Comparison of ENCODE assay signal across 24 cellular contexts in the genomic region with DNA sequence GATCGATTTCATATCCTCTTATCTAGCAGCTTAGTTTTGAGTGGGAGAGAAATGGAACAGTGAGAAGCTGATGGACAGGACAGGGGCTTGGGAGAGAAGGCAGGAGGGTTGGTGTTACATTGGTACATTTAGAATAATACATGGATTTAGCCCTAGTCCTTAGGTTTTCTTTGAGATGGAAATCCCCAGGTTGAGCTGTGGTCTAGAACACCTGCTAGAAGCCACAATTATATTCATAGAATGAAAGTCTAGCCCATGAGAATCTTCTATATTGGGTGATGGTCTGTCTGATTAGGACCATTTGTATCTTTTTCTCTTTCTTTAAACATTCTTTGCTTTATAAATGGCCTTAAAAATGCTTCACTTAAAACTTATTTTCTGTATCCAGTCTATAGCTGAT. TPM values are rescaled to one million over a fixed set of nuclear protein-coding genes. Genes with fewer than 3 reads are reported as not detected.
DNase-seq lines count a peak whose midpoint lies in the region; ATAC-seq, FAIRE-seq and TF ChIP-seq lines count a peak whose summit lies in the region.
"Had no signal": no experiment of that assay in that cellular context is flagged by ENCODE, and none has a peak within 500 bp of the region (broad histone marks: within the 10 kb centered on the region; RNA-seq: fewer than 3 reads in every experiment).

No MANE protein-coding gene starts in this region.

- RAD21 ChIA-PET in GM12878 (lab: Charles Lee; ENCODE audit: unreplicated experiment), result no interaction called here

- intact Hi-C loops in CD4-positive, alpha-beta memory T cell (cut with micrococcal nuclease), result loop anchor here (5.0 kb wide), 2 partner anchors 63 to 207 kb away; no protein-coding TSS in a partner anchor
- intact Hi-C loops in GM12878 (cut with micrococcal nuclease; ENCODE audit: unreplicated experiment), result no loop called here

- no peak overlapping the region for H3K4me3 ChIP-seq in CD4-positive, alpha-beta memory T cell (ENCODE audit: low read length in 2 of 2)
- H3K4me3 ChIP-seq in MM.1S (ENCODE audit: low read length), result peak overlapping the region; percentile 16; the same call in 1 of the 2 replicates
- no peak overlapping the region for H3K4me3 ChIP-seq in GM12878
- H3K4me3 ChIP-seq: A549; BLaER1 treated with 17β-estradiol and CSF1 and Interleukin-3, amounts not matched to agents 10 nM and 100 nM; GM23338 had no signal

- H3K79me2 ChIP-seq in MM.1S (ENCODE audit: low read length) (no peaks in the 10 kb centered on the region), GM12878 (ENCODE audit: control insufficient read depth, insufficient read depth, low read length) (no peaks in the 10 kb centered on the region)

- TF ChIP-seq EP300 in GM12878 (IDR thresholded peaks at IDR 0.05; ENCODE audit: borderline replicate concordance in 1 of 2, control insufficient read depth in 1 of 2, low read depth in 2 of 2, low read length in 2 of 2), result no peak

- SMC1A ChIA-PET in GM12878 (lab: Charles Lee; ENCODE audit: uncharacterized antibody, unreplicated experiment), result no interaction called here

- CTCF ChIA-PET in CD4-positive, alpha-beta memory T cell (lab: Charles Lee; ENCODE audit: partially characterized antibody), result interaction anchor here (1.6 to 6.7 kb wide), 3 partner anchors 47 to 64 kb away, joined by 9 to 91 read pairs (median 20); no protein-coding TSS in a partner anchor
- CTCF ChIA-PET in GM12878 (lab: Yijun Ruan, JAX), result no interaction called here

- no peaks in the 10 kb centered on the region for H3K9me3 Mint-ChIP-seq in CD4-positive, alpha-beta memory T cell
- H3K9me3 Mint-ChIP-seq in endothelial cell (ENCODE audit: unreplicated experiment), result no peaks in the 10 kb centered on the region
- H3K9me3 Mint-ChIP-seq: CD8-positive, alpha-beta T cell; GM23338 had no signal

- no peak for FAIRE-seq in GM12878 (lab: Jason Lieb, UNC)
- FAIRE-seq: A549, G401.6, GM18507 had no signal

- POLR2A ChIA-PET in CD4-positive, alpha-beta memory T cell (lab: Charles Lee; ENCODE audit: partially characterized antibody), result interaction anchor here (0.6 to 1.8 kb wide), 2 partner anchors 28 to 46 kb away, joined by 3 to 8 read pairs; no protein-coding TSS in a partner anchor
- POLR2A ChIA-PET in GM12878 (lab: Charles Lee), result no interaction called here

- in situ Hi-C loops in GM12878 (cut with MboI), result no loop called here

- peak overlapping the region in 7 of 8 donors; percentile 5 to 74 (median 51) for H3K4me3 Mint-ChIP-seq in CD4-positive, alpha-beta memory T cell
- no peak overlapping the region for H3K4me3 Mint-ChIP-seq in endothelial cell (ENCODE audit: unreplicated experiment)
- H3K4me3 Mint-ChIP-seq: CD14-positive monocyte; CD8-positive, alpha-beta T cell; GM23338; H9 had no signal

- no peak for TF ChIP-seq POLR2A in GM12878 (IDR thresholded peaks at IDR 0.05; ENCODE audit: low read depth, low read length)

- H3K27me3 ChIP-seq in CD4-positive, alpha-beta memory T cell (ENCODE audit: insufficient read depth, low read length), result peaks cover 3% of the 10 kb centered on the region
- H3K27me3 ChIP-seq in MM.1S (replicated peaks; ENCODE audit: insufficient read depth, low read length) (no peaks in the 10 kb centered on the region), GM12878 (replicated peaks in 1 of 2; ENCODE audit: control insufficient read depth in 2 of 2, insufficient read depth in 2 of 2, low read length in 1 of 2) (no peaks in the 10 kb centered on the region; a peak in 1 of 4 replicates)
- H3K27me3 ChIP-seq: BLaER1 treated with 17β-estradiol and CSF1 and Interleukin-3, amounts not matched to agents 10 nM and 100 nM had no signal

- H3K36me3 Mint-ChIP-seq in CD4-positive, alpha-beta memory T cell, result peaks cover 0 to 5% of the 10 kb centered on the region in 2 donors
- H3K36me3 Mint-ChIP-seq in endothelial cell (ENCODE audit: low read depth, unreplicated experiment), result no peaks in the 10 kb centered on the region
- H3K36me3 Mint-ChIP-seq: CD14-positive monocyte; CD8-positive, alpha-beta T cell had no signal

- peaks cover 44% of the 10 kb centered on the region for H3K4me1 ChIP-seq in CD4-positive, alpha-beta memory T cell (ENCODE audit: insufficient read depth, low read length)
- H3K4me1 ChIP-seq in MM.1S (ENCODE audit: low read length) (peaks cover 41% of the 10 kb centered on the region), GM12878 (ENCODE audit: control insufficient read depth, insufficient read depth, low read length) (no peaks in the 10 kb centered on the region)
- H3K4me1 ChIP-seq: A549; BE2C; BLaER1 treated with 17β-estradiol and CSF1 and Interleukin-3, amounts not matched to agents 10 nM and 100 nM; Caco-2 had no signal

- no peaks in the 10 kb centered on the region for H3K9me2 ChIP-seq in MM.1S (replicated peaks; ENCODE audit: insufficient read depth, low read length)

- no peak for DNase-seq in CD4-positive, alpha-beta memory T cell
- DNase-seq in MM.1S, result peak; percentile 71
- no peak for DNase-seq in GM12878 (ENCODE audit: low read depth, low spot score)
- no peak for DNase-seq in OCI-M2 (lab: John Stamatoyannopoulos, UW; ENCODE audit: unreplicated experiment)
- DNase-seq in glomerular visceral epithelial cell (ENCODE audit: extremely low spot score), result no peak
- DNase-seq in endothelial cell (ENCODE audit: low spot score), result no peak
- no peak for DNase-seq in stimulated activated CD4-positive, alpha-beta T cell treated with anti-CD3 and anti-CD28 coated beads, Interleukin-2, amount 100 ng/mL, for 24 hours
- DNase-seq: 8988T; ACHN; AML-193; BE2C; Caco-2; CD8-positive, alpha-beta T cell; DMS153; DND-41; H9 had no signal

- H3K27ac Mint-ChIP-seq in CD4-positive, alpha-beta memory T cell, result peak overlapping the region in 3 of 7 donors; percentile 39 to 44 (median 42)
- H3K27ac Mint-ChIP-seq in endothelial cell (ENCODE audit: unreplicated experiment), result no peak overlapping the region
- H3K27ac Mint-ChIP-seq: CD14-positive monocyte; CD8-positive, alpha-beta T cell; GM23338; H9 had no signal

- peaks cover 8 to 9% of the 10 kb centered on the region in 2 donors for H3K27me3 Mint-ChIP-seq in CD4-positive, alpha-beta memory T cell
- H3K27me3 Mint-ChIP-seq in endothelial cell (ENCODE audit: unreplicated experiment), result peaks cover 3% of the 10 kb centered on the region

- no peak for ATAC-seq in GM12878
- ATAC-seq: A549; CD8-positive, alpha-beta T cell; GM23338; HCT116 had no signal

- TF ChIP-seq RAD21 in GM12878 (IDR thresholded peaks at IDR 0.05; ENCODE audit: insufficient read depth, low read depth, low read length), result no peak

- no peak for TF ChIP-seq CTCF in MM.1S (IDR thresholded peaks at IDR 0.05; ENCODE audit: low read length)
- no peak for TF ChIP-seq CTCF in GM12878 (IDR thresholded peaks at IDR 0.05 in 2 of 3, conservative IDR thresholded peaks at IDR 0.05 in 1 of 3; ENCODE audit: control insufficient read depth in 2 of 3, extremely low read depth in 1 of 3, insufficient read depth in 1 of 3, low read depth in 3 of 3, low read length in 3 of 3)
- TF ChIP-seq CTCF in endothelial cell (IDR thresholded peaks at IDR 0.05; ENCODE audit: unreplicated experiment), result no peak

- H3K4me1 Mint-ChIP-seq in CD4-positive, alpha-beta memory T cell, result peaks cover 37 to 48% (median 42%) of the 10 kb centered on the region in 4 donors
- H3K4me1 Mint-ChIP-seq in endothelial cell (ENCODE audit: unreplicated experiment), result peaks cover 6% of the 10 kb centered on the region
- H3K4me1 Mint-ChIP-seq: CD14-positive monocyte, H9 had no signal

- peaks cover 24% of the 10 kb centered on the region for H3F3A ChIP-seq in MM.1S (ENCODE audit: insufficient read depth, low read length)

- H4K20me1 ChIP-seq in MM.1S (ENCODE audit: insufficient read depth, low read length), result no peaks in the 10 kb centered on the region
- no peaks in the 10 kb centered on the region for H4K20me1 ChIP-seq in GM12878 (ENCODE audit: control insufficient read depth, insufficient read depth)
- H4K20me1 ChIP-seq: BLaER1 treated with 17β-estradiol and CSF1 and Interleukin-3, amounts not matched to agents 10 nM and 100 nM had no signal

- BruUV-seq in GM12878 (replicated peaks; lab: Mats Ljungman, UMichigan), result no TSS peak

- no peaks in the 10 kb centered on the region for H3K9me3 ChIP-seq in CD4-positive, alpha-beta memory T cell (ENCODE audit: control insufficient read depth in 1 of 2, low read length in 2 of 2)
- H3K9me3 ChIP-seq in MM.1S (replicated peaks; ENCODE audit: insufficient read depth, low read length), result no peaks in the 10 kb centered on the region
- no peaks in the 10 kb centered on the region for H3K9me3 ChIP-seq in GM12878 (replicated peaks; ENCODE audit: control insufficient read depth, insufficient read depth, low read length)
- H3K9me3 ChIP-seq: A549, BE2C, Caco-2 had no signal

- H3K27ac ChIP-seq in CD4-positive, alpha-beta memory T cell (ENCODE audit: low read depth, low read length), result no peak overlapping the region
- H3K27ac ChIP-seq in MM.1S (ENCODE audit: low read length) (peak overlapping the region; percentile 13; the same call in 1 of the 2 replicates), GM12878 (ENCODE audit: control insufficient read depth, insufficient read depth) (no peak overlapping the region)
- H3K27ac ChIP-seq: A549; BLaER1 treated with 17β-estradiol and CSF1 and Interleukin-3, amounts not matched to agents 10 nM and 100 nM had no signal

- H3K36me3 ChIP-seq in CD4-positive, alpha-beta memory T cell (ENCODE audit: insufficient read depth, low read length), result no peaks in the 10 kb centered on the region
- H3K36me3 ChIP-seq in MM.1S (replicated peaks; ENCODE audit: insufficient read depth, low read length) (no peaks in the 10 kb centered on the region), GM12878 (ENCODE audit: control insufficient read depth in 2 of 2, insufficient read depth in 2 of 2, low read length in 1 of 2) (no peaks in the 10 kb centered on the region)
- H3K36me3 ChIP-seq: BE2C; BLaER1 treated with 17β-estradiol and CSF1 and Interleukin-3, amounts not matched to agents 10 nM and 100 nM had no signal

- H3K9ac ChIP-seq in MM.1S (ENCODE audit: low read length) (no peak overlapping the region), GM12878 (ENCODE audit: control insufficient read depth, insufficient read depth, low read length) (no peak overlapping the region)
- H3K9ac ChIP-seq: BLaER1 treated with 17β-estradiol and CSF1 and Interleukin-3, amounts not matched to agents 10 nM and 100 nM had no signal

- H3K4me2 ChIP-seq in MM.1S (ENCODE audit: low read depth, low read length) (peak overlapping the region; percentile 52), GM12878 (ENCODE audit: control insufficient read depth, insufficient read depth) (no peak overlapping the region)
- H3K4me2 ChIP-seq: A549; BLaER1 treated with 17β-estradiol and CSF1 and Interleukin-3, amounts not matched to agents 10 nM and 100 nM; GM23338 had no signal

- H2AFZ ChIP-seq in MM.1S (ENCODE audit: low read length) (no peak overlapping the region), GM12878 (ENCODE audit: control insufficient read depth, low read depth, low read length) (no peak overlapping the region)
- H2AFZ ChIP-seq: GM23338 had no signal

- WGBS in GM12878 (ENCODE audit: insufficient coverage, insufficient replicate concordance, low lambda C conversion rate, missing lambda C conversion rate), result 0% methylated on average over 1 of the region's 1 CpG

RNA-seq across cellular contexts. Expression of a gene that starts 19.9 kb away (rescaled TPM):
- total RNA-seq in CD4-positive, alpha-beta memory T cell, result not detected
- not detected for polyA plus RNA-seq in CD4-positive, alpha-beta memory T cell
- total RNA-seq in GM12878 (2013; cell fraction: nucleolus; rRNA removed), result not detected in 2 replicates
- total RNA-seq in GM12878 (2014; rRNA removed) (not detected in 2 replicates), GM12878 (2014; rRNA removed; fragmentation: Illumina TruSeq; extraction: Trizol) (not detected in 2 replicates), GM12878 (2021) (not detected in 2 replicates), endothelial cell (ENCODE audit: unreplicated experiment) (not detected)
- polyA plus RNA-seq in GM12878 (2011; ENCODE audit: low read depth), result not detected
- polyA plus RNA-seq in GM12878 (2011; rRNA removed) (not detected in 2 replicates), GM12878 (2014; fragmentation: Illumina TruSeq; extraction: Trizol) (not detected in 2 replicates), GM12878 (2014; fragmentation: Nextera tagmentation; extraction: Ambion mirVana) (not detected), GM12878 (2014; rRNA removed) (not detected in 2 replicates), GM12878 (2016; fragmentation: Nextera tagmentation; extraction: Ambion mirVana) (not detected)
- polyA plus RNA-seq in GM12878 (2011; cell fraction: cytosol; rRNA removed), result not detected in 2 replicates
- polyA plus RNA-seq in GM12878 (2011; cell fraction: nucleus; rRNA removed), result not detected in 2 replicates
- not detected in 2 replicates for polyA plus RNA-seq in GM12878 (2012)
- not detected in 2 replicates for polyA minus RNA-seq in GM12878 (2011; rRNA and poly(A)+ RNA removed)
- not detected in 2 replicates for polyA minus RNA-seq in GM12878 (2011; cell fraction: cytosol; rRNA and poly(A)+ RNA removed)
- polyA minus RNA-seq in GM12878 (2011; cell fraction: nucleus; rRNA and poly(A)+ RNA removed), result not detected in 2 replicates
- total RNA-seq: Caco-2; CD8-positive, alpha-beta T cell; GM23338; H4; H9 had no signal
- polyA plus RNA-seq: A549, CD14-positive monocyte, GM23338 had no signal

RNA-seq across cellular contexts. Expression of a gene that starts 34.3 kb away (rescaled TPM):
- total RNA-seq in CD4-positive, alpha-beta memory T cell, result not detected
- polyA plus RNA-seq in CD4-positive, alpha-beta memory T cell, result not detected
- not detected in 2 replicates for total RNA-seq in GM12878 (2013; cell fraction: nucleolus; rRNA removed)
- not detected in 2 replicates for total RNA-seq in GM12878 (2014; rRNA removed)
- not detected in 2 replicates for total RNA-seq in GM12878 (2014; rRNA removed; fragmentation: Illumina TruSeq; extraction: Trizol)
- total RNA-seq in GM12878 (2021), result not detected in 2 replicates
- polyA plus RNA-seq in GM12878 (2011; ENCODE audit: low read depth), result not detected
- polyA plus RNA-seq in GM12878 (2011; rRNA removed), result not detected in 2 replicates
- polyA plus RNA-seq in GM12878 (2011; cell fraction: cytosol; rRNA removed), result not detected in 2 replicates
- polyA plus RNA-seq in GM12878 (2011; cell fraction: nucleus; rRNA removed), result not detected in 2 replicates
- not detected in 2 replicates for polyA plus RNA-seq in GM12878 (2012)
- not detected in 2 replicates for polyA plus RNA-seq in GM12878 (2014; fragmentation: Illumina TruSeq; extraction: Trizol)
- not detected for polyA plus RNA-seq in GM12878 (2014; fragmentation: Nextera tagmentation; extraction: Ambion mirVana)
- polyA plus RNA-seq in GM12878 (2014; rRNA removed), result not detected in 2 replicates
- not detected for polyA plus RNA-seq in GM12878 (2016; fragmentation: Nextera tagmentation; extraction: Ambion mirVana)
- polyA minus RNA-seq in GM12878 (2011; rRNA and poly(A)+ RNA removed), result not detected in 2 replicates
- not detected in 2 replicates for polyA minus RNA-seq in GM12878 (2011; cell fraction: cytosol; rRNA and poly(A)+ RNA removed)
- polyA minus RNA-seq in GM12878 (2011; cell fraction: nucleus; rRNA and poly(A)+ RNA removed), result not detected in 2 replicates
- total RNA-seq in endothelial cell (ENCODE audit: unreplicated experiment), result not detected
- total RNA-seq: Caco-2; CD8-positive, alpha-beta T cell; GM23338; H4; H9 had no signal
- polyA plus RNA-seq: A549, CD14-positive monocyte, GM23338 had no signal
